In genomic region chrX:77785746-77786548, GRCh38 we compare ENCODE assay signal across 8 cellular contexts. TPM values are rescaled to one million over a fixed set of nuclear protein-coding genes. Genes with fewer than 3 reads are reported as not detected.
DNase-seq lines count a peak whose midpoint lies in the region; ATAC-seq and TF ChIP-seq lines count a peak whose summit lies in the region.

Gene ATRX (minus strand): TSS chrX:77786216. CDS start chrX:77786001, 215 bp downstream.

- H3K4ac ChIP-seq in IMR-90 (ENCODE audit: low read depth, low read length), result peak within 1 kb of the TSS; percentile 92

- H3K9me1 ChIP-seq in IMR-90 (ENCODE audit: insufficient read depth, low read length), result no peaks in the 10 kb centered on the region

- TF ChIP-seq POLR2A in IMR-90 (IDR thresholded peaks at IDR 0.05; ENCODE audit: low read depth, low read length), result peak; percentile 86
- no peak for TF ChIP-seq POLR2A in esophagus muscularis mucosa (IDR thresholded peaks at IDR 0.05; ENCODE audit: low read depth)

- H3K9me3 Mint-ChIP-seq in activated T-cell treated with anti-CD3 and anti-CD28 coated beads, Interleukin-2, amount 50 U/mL, for 4 hours, result no peaks in the 10 kb centered on the region

- H3K36me3 Mint-ChIP-seq in activated T-cell treated with anti-CD3 and anti-CD28 coated beads, Interleukin-2, amount 50 U/mL, for 4 hours (ENCODE audit: insufficient read depth), result no peaks in the 10 kb centered on the region

- H3K4me1 ChIP-seq in IMR-90 (ENCODE audit: control insufficient read depth, insufficient read depth, low read length) (no peaks in the 10 kb centered on the region), esophagus muscularis mucosa (peaks cover 0 to 25% (median 17%) of the 10 kb centered on the region in 4 donors), muscle layer of duodenum (ENCODE audit: control insufficient read depth in 1 of 2, insufficient read depth in 2 of 2, low read length in 2 of 2) (peaks cover 0 to 6% of the 10 kb centered on the region in 2 donors)

- no peak within 1 kb of the TSS; the same call in 1 of the 2 replicates for H2BK20ac ChIP-seq in IMR-90 (ENCODE audit: low read depth, low read length)

- ATAC-seq in GM21447 (IDR thresholded peaks at IDR 0.05; ENCODE audit: unreplicated experiment) (peak; percentile 95), IMR-90 (ENCODE audit: low read depth) (peak; percentile 95)
- ATAC-seq in activated T-cell treated with anti-CD3 and anti-CD28 coated beads, Interleukin-2, amount 50 U/mL, for 4 hours, result peak; percentile 96 to 97

- peak within 1 kb of the TSS; percentile 62 for H2BK120ac ChIP-seq in IMR-90 (ENCODE audit: low read depth, low read length)

- dilution Hi-C loops in IMR-90 (cut with HindIII; ENCODE audit: low sequenced_read_pairs, unreplicated experiment), result no loop called here

- intact Hi-C loops in IMR-90 (cut with micrococcal nuclease), result loop anchor here (10.0 kb wide), 1 partner anchor 109 kb away; the partner anchor contains the start of genes COX7B and MAGT1
- intact Hi-C loops in esophagus muscularis mucosa (cut with DNase I), result loop anchor here (10.0 kb wide), 1 partner anchor 109 kb away; the partner anchor contains the start of genes COX7B and MAGT1

- no peaks in the 10 kb centered on the region for H3K27me3 Mint-ChIP-seq in activated T-cell treated with anti-CD3 and anti-CD28 coated beads, Interleukin-2, amount 50 U/mL, for 4 hours (ENCODE audit: low read depth)

- H4K8ac ChIP-seq in IMR-90 (ENCODE audit: low read depth in 2 of 2, low read length in 2 of 2), result peak within 1 kb of the TSS; percentile 90 to 91

- H2AK5ac ChIP-seq in IMR-90 (ENCODE audit: low read depth, low read length), result peak within 1 kb of the TSS; percentile 71; the same call in 1 of the 2 replicates

- no peak for TF ChIP-seq RAD21 in IMR-90 (IDR thresholded peaks at IDR 0.05; ENCODE audit: low read length)

- peak within 1 kb of the TSS; percentile 42 for H3K18ac ChIP-seq in IMR-90 (ENCODE audit: low read depth, low read length)

- POLR2A ChIA-PET in IMR-90 (lab: Charles Lee; ENCODE audit: unreplicated experiment), result no interaction called here

- CTCF ChIA-PET in IMR-90 (lab: Yijun Ruan, JAX), result no interaction called here

- peak within 1 kb of the TSS; percentile 90 for H2AK9ac ChIP-seq in IMR-90 (replicated peaks; ENCODE audit: low read depth, low read length, poor library complexity)

- peaks cover 25% of the 10 kb centered on the region for H3K4me1 Mint-ChIP-seq in activated T-cell treated with anti-CD3 and anti-CD28 coated beads, Interleukin-2, amount 50 U/mL, for 4 hours (ENCODE audit: low read depth)

- H2AFZ ChIP-seq in IMR-90 (replicated peaks; ENCODE audit: low read length, poor library complexity), result peak within 1 kb of the TSS; percentile 96

- TF ChIP-seq EP300 in esophagus muscularis mucosa (IDR thresholded peaks at IDR 0.05), result no peak

- no peaks in the 10 kb centered on the region for H3K79me1 ChIP-seq in IMR-90 (ENCODE audit: low read depth in 1 of 2, low read length in 2 of 2)

- DNase-seq in D341Med (ENCODE audit: low spot score) (peak; percentile 83), IMR-90 (peak; percentile 79), esophagus muscularis mucosa (ENCODE audit: extremely low spot score) (no peak)
- DNase-seq in activated T-cell treated with anti-CD3 and anti-CD28 coated beads, Interleukin-2, amount 50 U/mL, for 4 hours, result peak; percentile 60
- DNase-seq in stimulated activated CD8-positive, alpha-beta memory T cell treated with anti-CD3 and anti-CD28 coated beads, Interleukin-7, amount 100 ng/mL, for 4 hours (ENCODE audit: low read depth in 2 of 2), result peak; percentile 55 to 61

- 37% methylated on average over 30 of the region's 48 CpGs; no CpG with 5 or more reads in 1 of the 2 experiments for WGBS in IMR-90 (ENCODE audit: extremely low coverage in 2 of 2, insufficient read length in 1 of 2), 2 experiments
- 42% methylated on average over 31 of the region's 48 CpGs for WGBS in esophagus muscularis mucosa

- H3K23ac ChIP-seq in IMR-90 (ENCODE audit: low read depth, low read length), result peak within 1 kb of the TSS; percentile 88

- H3K27ac ChIP-seq in IMR-90 (ENCODE audit: insufficient read depth, low read length), result peak within 1 kb of the TSS; percentile 95
- peak within 1 kb of the TSS; percentile 84 to 92 (median 86) for H3K27ac ChIP-seq in esophagus muscularis mucosa (replicated peaks in 1 of 4)
- H3K27ac ChIP-seq in muscle layer of duodenum (ENCODE audit: low read length), result peak within 1 kb of the TSS; percentile 80

- peak within 1 kb of the TSS; percentile 95 for H4K91ac ChIP-seq in IMR-90 (ENCODE audit: insufficient read depth, low read depth, low read length)

- H3K9me3 ChIP-seq in IMR-90 (ENCODE audit: control insufficient read depth, insufficient read depth, low read length) (no peaks in the 10 kb centered on the region), esophagus muscularis mucosa (no peaks in the 10 kb centered on the region), muscle layer of duodenum (ENCODE audit: control insufficient read depth in 1 of 2, low read length in 2 of 2) (no peaks in the 10 kb centered on the region)

- H3K4me3 ChIP-seq in IMR-90 (ENCODE audit: insufficient read depth, low read depth, low read length), result peak within 1 kb of the TSS; percentile 71
- H3K4me3 ChIP-seq in esophagus muscularis mucosa, result peak within 1 kb of the TSS; percentile 57 to 77 (median 68)
- H3K4me3 ChIP-seq in muscle layer of duodenum (ENCODE audit: low read depth in 1 of 2, low read length in 2 of 2), result peak within 1 kb of the TSS; percentile 61 to 83

- peak within 1 kb of the TSS; percentile 51 for H3K4me2 ChIP-seq in IMR-90 (ENCODE audit: low read depth, low read length)

- peak within 1 kb of the TSS; percentile 80 for H4K5ac ChIP-seq in IMR-90 (ENCODE audit: low read depth, low read length)

- H3K14ac ChIP-seq in IMR-90 (replicated peaks; ENCODE audit: low read depth, low read length), result peak within 1 kb of the TSS; percentile 92

- no TSS peak for BruUV-seq in IMR-90 (replicated peaks; lab: Mats Ljungman, UMichigan)

- no peaks in the 10 kb centered on the region for H3K27me3 ChIP-seq in IMR-90 (ENCODE audit: control insufficient read depth, insufficient read depth, low read length)
- H3K27me3 ChIP-seq in esophagus muscularis mucosa, result no peaks in the 10 kb centered on the region
- no peaks in the 10 kb centered on the region for H3K27me3 ChIP-seq in muscle layer of duodenum (ENCODE audit: low read depth, low read length)

- H3K36me3 ChIP-seq in IMR-90 (ENCODE audit: control insufficient read depth, insufficient read depth, low read length) (no peaks in the 10 kb centered on the region), esophagus muscularis mucosa (no peaks in the 10 kb centered on the region), muscle layer of duodenum (ENCODE audit: control insufficient read depth in 1 of 2, insufficient read depth in 2 of 2, low read length in 2 of 2) (no peaks in the 10 kb centered on the region)

- peak within 1 kb of the TSS; percentile 99 for H3K4me3 Mint-ChIP-seq in activated T-cell treated with anti-CD3 and anti-CD28 coated beads, Interleukin-2, amount 50 U/mL, for 4 hours

- H3K9ac ChIP-seq in IMR-90 (ENCODE audit: low read depth, low read length), result peak within 1 kb of the TSS; percentile 94

- no peak within 1 kb of the TSS for H2BK15ac ChIP-seq in IMR-90 (ENCODE audit: low read depth, low read length)

- H2BK5ac ChIP-seq in IMR-90 (ENCODE audit: low read depth, low read length, poor library complexity, severe bottlenecking), result peak within 1 kb of the TSS; percentile 90

- in situ Hi-C loops in IMR-90 (cut with MboI; ENCODE audit: low sequenced_read_pairs), result no loop called here

- no peak for TF ChIP-seq CTCF in IMR-90 (conservative IDR thresholded peaks at IDR 0.05; ENCODE audit: low read depth, low read length)
- TF ChIP-seq CTCF in esophagus muscularis mucosa (IDR thresholded peaks at IDR 0.05), result no peak

- H3K56ac ChIP-seq in IMR-90 (ENCODE audit: extremely low read depth, insufficient read depth, low read length), result 0 out of 2 replicates have a peak within 1 kb of the TSS, but pooled peaks have one; percentile 69

- H4K20me1 ChIP-seq in IMR-90 (ENCODE audit: insufficient read depth, low read length), result peaks cover 31% of the 10 kb centered on the region

TF ChIP-seq in IMR-90, 13 proteins besides CTCF, POLR2A, EP300 and RAD21:
- no peak for TF ChIP-seq CEBPB (IDR thresholded peaks at IDR 0.05; ENCODE audit: low read depth, low read length)
- TF ChIP-seq RFX5 (IDR thresholded peaks at IDR 0.05; ENCODE audit: low read depth, low read length), result peak; percentile 89
- TF ChIP-seq NFE2L2 (IDR thresholded peaks at IDR 0.05; ENCODE audit: low read depth, low read length), result no peak
- no peak for TF ChIP-seq RCOR1 (IDR thresholded peaks at IDR 0.05; ENCODE audit: insufficient replicate concordance, low read length)
- TF ChIP-seq SMC3 (IDR thresholded peaks at IDR 0.05; ENCODE audit: low read depth, low read length), result no peak

TF ChIP-seq in PFSK-1, 5 proteins besides CTCF, POLR2A, EP300 and RAD21 (continues in another document):
- TF ChIP-seq TAF1 (IDR thresholded peaks at IDR 0.05; ENCODE audit: borderline replicate concordance, insufficient read depth, low read length) (peak; percentile 86; the same call in 1 of the 2 replicates), POLR2AphosphoS5 (IDR thresholded peaks at IDR 0.05; ENCODE audit: low read depth, low read length) (peak; percentile 77), SIN3A (IDR thresholded peaks at IDR 0.05; ENCODE audit: borderline replicate concordance, insufficient read depth, low read length) (no peak)

RNA-seq across cellular contexts. Expression of gene ATRX, which starts in this region (rescaled TPM):
- total RNA-seq in IMR-90 (2012; rRNA removed) (73.8 and 96.1 TPM in 2 replicates), esophagus muscularis mucosa (100 to 1,000 TPM in 1 of 4 donors, 10 to 100 TPM in 3; 71.1 to 105 (median 95.8) TPM)
- 20.3 and 20.7 TPM in 2 replicates for polyA plus RNA-seq in IMR-90 (2012; rRNA removed)
- 3.5 and 4.6 TPM in 2 replicates for polyA plus RNA-seq in IMR-90 (2012; cell fraction: cytosol; rRNA removed)
- 9.4 and 68.7 TPM in 2 replicates for polyA plus RNA-seq in IMR-90 (2012; cell fraction: nucleus; rRNA removed; ENCODE audit: low replicate concordance)
- 15.8 TPM for polyA plus RNA-seq in PFSK-1 (2012; ENCODE audit: insufficient read length, low read depth)
- 10 to 100 TPM; 43.9 to 49.2 (median 45.2) TPM for total RNA-seq in activated T-cell treated with anti-CD3 and anti-CD28 coated beads, Interleukin-2, amount 50 U/mL, for 4 hours
